ENCODE assay signal across 12 cellular contexts in the genomic region with DNA sequence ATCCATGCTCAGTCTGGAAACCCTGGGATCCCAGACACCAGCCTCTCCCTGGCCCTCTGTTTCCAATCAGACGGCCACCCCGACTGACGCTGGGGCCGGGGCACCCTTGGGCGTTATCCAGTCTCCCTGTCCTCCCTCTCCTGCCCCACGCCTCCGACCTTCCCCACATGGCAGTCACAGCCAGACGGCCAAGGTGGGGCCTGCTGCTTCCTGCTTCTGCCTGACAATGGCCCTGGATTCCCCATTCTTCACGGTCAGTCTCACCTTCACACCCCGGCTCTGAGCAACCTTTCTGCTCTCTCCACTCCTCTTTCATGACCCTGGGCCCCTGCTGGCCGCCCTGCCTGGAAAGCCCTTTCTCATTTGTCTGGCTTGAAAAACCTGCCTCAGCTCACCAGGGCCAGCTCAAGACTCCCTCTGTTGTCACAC. TPM values are rescaled to one million over a fixed set of nuclear protein-coding genes. Genes with fewer than 3 reads are reported as not detected.
DNase-seq lines count a peak whose midpoint lies in the region; ATAC-seq, FAIRE-seq and TF ChIP-seq lines count a peak whose summit lies in the region.
"Had no signal": no experiment of that assay in that cellular context is flagged by ENCODE, and none has a peak within 500 bp of the region (broad histone marks: within the 10 kb centered on the region; RNA-seq: fewer than 3 reads in every experiment).

No MANE protein-coding gene starts in this region.

- intact Hi-C loops in activated CD4-positive, alpha-beta T cell treated with anti-CD3 and anti-CD28 coated beads, Interleukin-2, amount 10 ng/mL, durations not matched to agents 24 days and 14 days (cut with micrococcal nuclease), result loop anchor here (1.0 to 5.0 kb wide), 8 partner anchors 11 to 499 kb away; a partner anchor contains a TSS
- intact Hi-C loops in PC-3 (cut with micrococcal nuclease) (no loop called here), aorta (cut with DNase I) (loop anchor here in 1 of 2 donors (10.0 kb wide), 1 partner anchor 58 kb away; no protein-coding TSS in a partner anchor)

- no peaks in the 10 kb centered on the region; the same call in 1 of the 2 replicates for H3K79me1 ChIP-seq in H1 (ENCODE audit: low read depth, low read length)

- H3K4me1 Mint-ChIP-seq in activated CD4-positive, alpha-beta T cell treated with anti-CD3 and anti-CD28 coated beads, Interleukin-2, amount 10 ng/mL, durations not matched to agents 24 days and 14 days, result peaks cover 64% of the 10 kb centered on the region
- peaks cover 14% of the 10 kb centered on the region for H3K4me1 Mint-ChIP-seq in progenitor cell of endocrine pancreas (ENCODE audit: low read depth)

- H3K4me3 ChIP-seq in H1 (ENCODE audit: extremely low read depth in 1 of 4, insufficient read depth in 2 of 4, low read depth in 3 of 4, low read length in 4 of 4) (no peak overlapping the region; a peak in 1 of 8 replicates), PC-3 (ENCODE audit: low read length) (no peak overlapping the region), aorta (ENCODE audit: low read length in 2 of 2) (no peak overlapping the region)
- H3K4me3 ChIP-seq: thyroid gland had no signal

- peak overlapping the region; percentile 87 for H3K4me3 Mint-ChIP-seq in activated CD4-positive, alpha-beta T cell treated with anti-CD3 and anti-CD28 coated beads, Interleukin-2, amount 10 ng/mL, durations not matched to agents 24 days and 14 days
- H3K4me3 Mint-ChIP-seq in progenitor cell of endocrine pancreas (ENCODE audit: low read depth), result no peak overlapping the region
- H3K4me3 Mint-ChIP-seq: mesothelial cell of epicardium had no signal

- peak overlapping the region; percentile 99 for H3K27ac Mint-ChIP-seq in activated CD4-positive, alpha-beta T cell treated with anti-CD3 and anti-CD28 coated beads, Interleukin-2, amount 10 ng/mL, durations not matched to agents 24 days and 14 days
- H3K27ac Mint-ChIP-seq in progenitor cell of endocrine pancreas, result peak overlapping the region; percentile 20
- H3K27ac Mint-ChIP-seq: mesothelial cell of epicardium had no signal

- H2BK20ac ChIP-seq in H1 (ENCODE audit: low read length), result peak overlapping the region; percentile 77

- H3K9me3 ChIP-seq in KOPT-K1 (ENCODE audit: insufficient read depth, low read length, poor library complexity, severe bottlenecking), result no peaks in the 10 kb centered on the region
- no peaks in the 10 kb centered on the region for H3K9me3 ChIP-seq in H1 (ENCODE audit: insufficient read depth in 2 of 2, low read depth in 1 of 2, low read length in 1 of 2)
- no peaks in the 10 kb centered on the region for H3K9me3 ChIP-seq in PC-3 (ENCODE audit: low read length)
- H3K9me3 ChIP-seq in aorta (ENCODE audit: control insufficient read depth, low read length), result no peaks in the 10 kb centered on the region
- H3K9me3 ChIP-seq: thyroid gland had no signal

- H3K9me3 Mint-ChIP-seq in activated CD4-positive, alpha-beta T cell treated with anti-CD3 and anti-CD28 coated beads, Interleukin-2, amount 10 ng/mL, durations not matched to agents 24 days and 14 days, result no peaks in the 10 kb centered on the region
- H3K9me3 Mint-ChIP-seq in progenitor cell of endocrine pancreas (ENCODE audit: low read depth), result no peaks in the 10 kb centered on the region
- H3K9me3 Mint-ChIP-seq: mesothelial cell of epicardium had no signal

- H3K9me2 ChIP-seq in PC-3 (replicated peaks; ENCODE audit: low read length), result no peaks in the 10 kb centered on the region

- TF ChIP-seq CTCF in H1 (IDR thresholded peaks at IDR 0.05; ENCODE audit: control extremely low read depth in 1 of 3, insufficient read depth in 1 of 3, low read depth in 1 of 3, low read length in 3 of 3) (no peak), progenitor cell of endocrine pancreas (IDR thresholded peaks at IDR 0.05; ENCODE audit: unreplicated experiment) (no peak), PC-3 (conservative IDR thresholded peaks at IDR 0.05; ENCODE audit: low read depth, low read length) (no peak)

- peak overlapping the region; percentile 91 for H2BK120ac ChIP-seq in H1 (replicated peaks; ENCODE audit: low read depth, low read length)

- peaks cover 18 to 47% (median 29%) of the 10 kb centered on the region in 4 experiments for H3K4me1 ChIP-seq in H1 (replicated peaks in 1 of 4; ENCODE audit: control insufficient read depth in 3 of 4, insufficient read depth in 4 of 4, low read length in 3 of 4)
- H3K4me1 ChIP-seq in PC-3 (ENCODE audit: insufficient read depth, low read length), result 0 out of 2 replicates have a peak, but pooled peaks cover 3% of the 10 kb centered on the region
- H3K4me1 ChIP-seq in aorta (ENCODE audit: control insufficient read depth in 1 of 2, insufficient read depth in 2 of 2, low read length in 2 of 2), result no peaks in the 10 kb centered on the region

- peak overlapping the region; percentile 97 for H2BK12ac ChIP-seq in H1 (ENCODE audit: low read depth, low read length)

- peak overlapping the region in 1 of 4 experiments; percentile 31; a peak in 1 of 7 replicates for H3K9ac ChIP-seq in H1 (replicated peaks in 1 of 4; ENCODE audit: extremely low read depth in 1 of 4, low read depth in 3 of 4, low read length in 3 of 4)
- H3K9ac ChIP-seq in PC-3 (ENCODE audit: low read length), result no peak overlapping the region

- 0 out of 2 replicates have a peak overlapping the region, but pooled peaks have one; percentile 75 for H2AK5ac ChIP-seq in H1 (ENCODE audit: low read depth, low read length)

- peaks cover 28% of the 10 kb centered on the region for H3K36me3 Mint-ChIP-seq in activated CD4-positive, alpha-beta T cell treated with anti-CD3 and anti-CD28 coated beads, Interleukin-2, amount 10 ng/mL, durations not matched to agents 24 days and 14 days (ENCODE audit: low read depth)
- H3K36me3 Mint-ChIP-seq in progenitor cell of endocrine pancreas (ENCODE audit: insufficient read depth), result no peaks in the 10 kb centered on the region
- H3K36me3 Mint-ChIP-seq: mesothelial cell of epicardium had no signal

- no peaks in the 10 kb centered on the region for H3K36me3 ChIP-seq in KOPT-K1 (ENCODE audit: insufficient read depth, low read length)
- H3K36me3 ChIP-seq in H1 (ENCODE audit: control insufficient read depth in 2 of 4, insufficient read depth in 4 of 4, low read length in 3 of 4), result no peaks in the 10 kb centered on the region
- no peaks in the 10 kb centered on the region for H3K36me3 ChIP-seq in PC-3 (ENCODE audit: low read depth, low read length)
- H3K36me3 ChIP-seq in aorta (ENCODE audit: control insufficient read depth in 1 of 2, insufficient read depth in 2 of 2, low read length in 1 of 2), result no peaks in the 10 kb centered on the region
- H3K36me3 ChIP-seq: thyroid gland had no signal

- H3K27ac ChIP-seq in KOPT-K1 (ENCODE audit: low read depth, low read length, poor library complexity, severe bottlenecking), result peak overlapping the region; percentile 84
- H3K27ac ChIP-seq in H1 (ENCODE audit: low read depth, low read length), result peak overlapping the region; percentile 75; the same call in 1 of the 2 replicates
- no peak overlapping the region for H3K27ac ChIP-seq in PC-3 (ENCODE audit: low read length)
- no peak overlapping the region for H3K27ac ChIP-seq in aorta (ENCODE audit: low read depth in 1 of 2, low read length in 2 of 2)
- H3K27ac ChIP-seq: thyroid gland had no signal

- H3K23me2 ChIP-seq in H1 (ENCODE audit: low read depth, low read length), result no peaks in the 10 kb centered on the region

- H2AFZ ChIP-seq in H1 (ENCODE audit: low read length) (no peak overlapping the region), PC-3 (ENCODE audit: low read length) (no peak overlapping the region)

- peak; percentile 70 for DNase-seq in activated CD4-positive, alpha-beta T cell treated with anti-CD3 and anti-CD28 coated beads, Interleukin-2, amount 10 ng/mL, durations not matched to agents 24 days and 14 days
- no peak for DNase-seq in activated CD4-positive, alpha-beta T cell treated with anti-CD3 and anti-CD28 coated beads, Interleukin-2, amount 50 U/mL, for 48 hours
- no peak for DNase-seq in H1 (ENCODE audit: low read depth in 1 of 2, low spot score in 2 of 2)
- no peak for DNase-seq in progenitor cell of endocrine pancreas (ENCODE audit: low spot score, unreplicated experiment)
- DNase-seq in PC-3, result no peak
- no peak for DNase-seq in aorta
- DNase-seq: GDM1, hypothalamus, thyroid gland had no signal

- FAIRE-seq in H1 (lab: Jason Lieb, UNC), result no peak

- CTCF ChIA-PET in H1 (lab: Charles Lee; ENCODE audit: partially characterized antibody) (interaction anchor here (1.1 to 6.2 kb wide), 5 partner anchors 9 to 138 kb away, joined by 3 to 34 read pairs (median 4); no protein-coding TSS in a partner anchor), PC-3 (lab: Charles Lee) (no interaction called here)

- peaks cover 26% of the 10 kb centered on the region for H3K27me3 Mint-ChIP-seq in activated CD4-positive, alpha-beta T cell treated with anti-CD3 and anti-CD28 coated beads, Interleukin-2, amount 10 ng/mL, durations not matched to agents 24 days and 14 days
- peaks cover 23% of the 10 kb centered on the region for H3K27me3 Mint-ChIP-seq in progenitor cell of endocrine pancreas

- no peak for TF ChIP-seq EP300 in H1 (IDR thresholded peaks at IDR 0.05; ENCODE audit: borderline replicate concordance in 1 of 2, low read depth in 2 of 2, low read length in 2 of 2)

- no peak overlapping the region for H3K14ac ChIP-seq in H1 (ENCODE audit: insufficient read length)

- peak in 1 of 2 experiments; percentile 8; a peak in 1 of 3 replicates for TF ChIP-seq POLR2A in H1 (IDR thresholded peaks at IDR 0.05; ENCODE audit: control extremely low read depth in 1 of 2, low read depth in 2 of 2, low read length in 2 of 2)

- no peak overlapping the region for H3K56ac ChIP-seq in H1 (replicated peaks; ENCODE audit: insufficient read length, low read depth, low read length)

- POLR2A ChIA-PET in H1 (lab: Charles Lee; ENCODE audit: partially characterized antibody), result interaction anchor here (1.4 to 1.6 kb wide), 2 partner anchors 8 to 9 kb away, joined by 3 to 4 read pairs; no protein-coding TSS in a partner anchor
- POLR2A ChIA-PET in PC-3 (lab: Charles Lee; ENCODE audit: unreplicated experiment), result no interaction called here

- no peak overlapping the region for H4K5ac ChIP-seq in H1 (ENCODE audit: insufficient read length, low read depth, low read length)

- H3K4me2 ChIP-seq in H1 (ENCODE audit: insufficient read depth in 1 of 2, low read depth in 2 of 2, low read length in 2 of 2), result peak overlapping the region; percentile 51 to 68
- H3K4me2 ChIP-seq in PC-3 (ENCODE audit: low read length), result no peak overlapping the region

- no peak overlapping the region for H3K4ac ChIP-seq in H1 (replicated peaks; ENCODE audit: insufficient read length, low read depth, low read length)

- peak overlapping the region; percentile 72 for H3K18ac ChIP-seq in H1 (ENCODE audit: extremely low read depth, low read length)

- H4K20me1 ChIP-seq in H1 (replicated peaks in 1 of 2; ENCODE audit: control insufficient read depth in 1 of 2, insufficient read depth in 2 of 2, low read length in 2 of 2), result peaks cover 8 to 10% of the 10 kb centered on the region in 2 experiments
- H4K20me1 ChIP-seq in PC-3 (ENCODE audit: low read length), result no peaks in the 10 kb centered on the region

- H3F3A ChIP-seq in PC-3 (ENCODE audit: low read length, unreplicated experiment), result no peaks in the 10 kb centered on the region

- peak overlapping the region; percentile 88; the same call in 1 of the 2 replicates for H2BK15ac ChIP-seq in H1 (ENCODE audit: low read length)

- no TSS peak for BruUV-seq in PC-3 (replicated peaks; lab: Mats Ljungman, UMichigan)

- H3K27me3 ChIP-seq in H1 (replicated peaks in 1 of 4; ENCODE audit: control insufficient read depth in 3 of 4, extremely low read depth in 1 of 4, insufficient read depth in 3 of 4, low read length in 3 of 4) (no peaks in the 10 kb centered on the region), PC-3 (ENCODE audit: low read length) (no peaks in the 10 kb centered on the region), aorta (ENCODE audit: control insufficient read depth in 1 of 2, insufficient read depth in 2 of 2, low read length in 1 of 2) (no peaks in the 10 kb centered on the region)
- H3K27me3 ChIP-seq: thyroid gland had no signal

- H3K79me2 ChIP-seq in H1 (ENCODE audit: control insufficient read depth in 1 of 2, insufficient read depth in 2 of 2, low read length in 2 of 2) (peaks cover 0 to 86% of the 10 kb centered on the region in 2 experiments; a peak in 3 of 4 replicates), PC-3 (ENCODE audit: low read length) (no peaks in the 10 kb centered on the region)

- peak; percentile 22 to 34; a peak in 3 of 4 replicates for TF ChIP-seq RAD21 in H1 (IDR thresholded peaks at IDR 0.05 in 1 of 2, conservative IDR thresholded peaks at IDR 0.05 in 1 of 2; ENCODE audit: low read depth in 2 of 2, low read length in 2 of 2)

- H3K23ac ChIP-seq in H1 (ENCODE audit: insufficient read length), result no peak overlapping the region

- H2BK5ac ChIP-seq in H1 (ENCODE audit: low read depth, low read length), result peak overlapping the region; percentile 41

- H4K91ac ChIP-seq in H1 (replicated peaks; ENCODE audit: insufficient read length, low read length), result peak overlapping the region; percentile 87

- no peak overlapping the region for H4K8ac ChIP-seq in H1 (ENCODE audit: extremely low read depth, insufficient read depth, low read length)

- 42% methylated on average over 11 of the region's 11 CpGs; no CpG with 5 or more reads in 1 of the 2 experiments for WGBS in H1 (ENCODE audit: extremely low coverage in 1 of 2, insufficient coverage in 1 of 2, insufficient read length in 1 of 2, insufficient replicate concordance in 2 of 2, low coverage in 1 of 2, low lambda C conversion rate in 2 of 2, missing lambda C conversion rate in 1 of 2), 2 experiments
- WGBS in aorta, 2 donors, result 47 to 53% methylated on average over 11 of the region's 11 CpGs

- no peak for ATAC-seq in PC-3
- ATAC-seq in aorta (ENCODE audit: low FRiP score), result no peak
- no peak for ATAC-seq in HG03571 (IDR thresholded peaks at IDR 0.05; ENCODE audit: unreplicated experiment)

RNA-seq across cellular contexts. Expression of a gene that starts 6.6 kb away (rescaled TPM):
- total RNA-seq in activated CD4-positive, alpha-beta T cell treated with anti-CD3 and anti-CD28 coated beads, Interleukin-2, amount 10 ng/mL, durations not matched to agents 24 days and 14 days, result 76.2 and 77.2 TPM in 2 replicates
- total RNA-seq in H1 (2021; fragmentation: NEBNext Ultra II Directional; extraction: Animal tissue kit (Norgen Biotek cat#: 25700)), result 96.5 and 96.8 TPM in 2 replicates
- 95.5 and 121 TPM in 2 replicates for polyA plus RNA-seq in H1 (2011; rRNA removed)
- polyA plus RNA-seq in H1 (2011; cell fraction: cytosol; rRNA removed), result 90.5 TPM
- 63.4 TPM for polyA plus RNA-seq in H1 (2011; cell fraction: nucleus; rRNA removed)
- 68.1 to 92.9 TPM (median 76.7 TPM) in 4 replicates for polyA plus RNA-seq in H1 (2012, experiment 1 of 2)
- polyA plus RNA-seq in H1 (2012, experiment 2 of 2), result 94.3 TPM
- polyA plus RNA-seq in H1 (2013, experiment 1 of 2), result 57.1 TPM
- 59.0 TPM for polyA plus RNA-seq in H1 (2013, experiment 2 of 2)
- polyA minus RNA-seq in H1 (2011; rRNA and poly(A)+ RNA removed), result 81.3 and 104 TPM in 2 replicates
- 48.2 TPM for polyA minus RNA-seq in H1 (2011; cell fraction: cytosol; rRNA and poly(A)+ RNA removed)
- polyA minus RNA-seq in H1 (2011; cell fraction: nucleus; rRNA and poly(A)+ RNA removed), result 19.7 TPM
- total RNA-seq in progenitor cell of endocrine pancreas, result 19.6 and 26.7 TPM in 2 replicates
- total RNA-seq in PC-3 (2014; rRNA removed), result 0.40 and 0.80 TPM in 2 replicates
- total RNA-seq in aorta, result under 1 TPM; 0.55 to 0.69 TPM
- 1 to 10 TPM in 1 of 2 donors, under 1 TPM in 1; 0.23 to 4.4 TPM for polyA plus RNA-seq in aorta

Comparison
In these comparisons a context has a peak if more than half of its experiments do, and no peak if none do; other contexts are left out.
1. H3K27ac ChIP-seq: peak in KOPT-K1 (single experiment) and H1 (single experiment); none in PC-3 (single experiment) and aorta (0 of 2).
2. RNA of a gene that starts 6.6 kb away (total RNA-seq): 96.5 to 96.8 TPM in H1, 76.2 to 77.2 TPM in activated CD4-positive, alpha-beta T cell treated with anti-CD3 and anti-CD28 coated beads, Interleukin-2, amount 10 ng/mL, durations not matched to agents 24 days and 14 days and 19.6 to 26.7 TPM in progenitor cell of endocrine pancreas; 0.40 to 0.80 TPM in PC-3 and 0.55 to 0.69 TPM in aorta; every median in the first group is over 10 times any median in the second.